8 cellular contexts compared by ENCODE assay signal in the genomic region with DNA sequence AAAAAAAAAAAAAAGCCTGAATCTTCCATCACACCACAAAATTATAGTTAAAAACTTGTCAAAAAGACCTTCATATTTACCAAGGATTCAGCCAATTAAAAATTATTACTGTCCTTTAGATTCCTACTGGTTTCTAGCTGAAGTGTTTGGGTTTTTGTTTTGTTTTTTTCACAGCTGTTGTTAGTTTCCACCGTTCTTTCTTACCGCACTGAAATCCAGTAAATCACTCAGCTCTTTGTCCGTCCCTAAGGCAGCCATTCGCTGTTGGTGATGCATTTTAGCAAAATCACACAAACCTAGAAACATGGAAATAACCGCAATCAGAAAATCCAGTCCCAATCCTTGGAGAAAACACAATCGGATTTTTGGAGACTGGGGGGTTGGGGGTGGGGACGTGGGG. TPM values are rescaled to one million over a fixed set of nuclear protein-coding genes. Genes with fewer than 3 reads are reported as not detected.
DNase-seq lines count a peak whose midpoint lies in the region; ATAC-seq and TF ChIP-seq lines count a peak whose summit lies in the region.

No MANE protein-coding gene starts in this region.

- H3K4me3 Mint-ChIP-seq in activated B cell treated with CpG ODN at 0.5 μM for 24 hours = peak overlapping the region; percentile 88
- H3K4me3 Mint-ChIP-seq in stimulated activated effector memory CD8-positive, alpha-beta T cell treated with anti-CD3 and anti-CD28 coated beads, Interleukin-12 subunit alpha, Interleukin-12 subunit beta, amount 100 ng/mL, for 72 hours = peak overlapping the region; percentile 59

- H3K36me3 ChIP-seq in right atrium auricular region = no peaks in the 10 kb centered on the region
- no peaks in the 10 kb centered on the region for H3K36me3 ChIP-seq in iPS DF 6.9 (ENCODE audit: control insufficient read depth, insufficient read depth, low read length)

- DNase-seq in right atrium auricular region (ENCODE audit: low spot score) (no peak), Right ventricle myocardium superior (no peak), activated B cell treated with CpG ODN at 0.5 μM for 24 hours (no peak), iPS DF 6.9 (ENCODE audit: low read depth, low spot score) (no peak)
- no peak for DNase-seq in stimulated activated effector memory CD8-positive, alpha-beta T cell treated with anti-CD3 and anti-CD28 coated beads, Interleukin-12 subunit alpha, Interleukin-12 subunit beta, amount 100 ng/mL, for 72 hours (ENCODE audit: low spot score in 2 of 2)
- DNase-seq in stimulated activated naive CD4-positive, alpha-beta T cell (lab: John Stamatoyannopoulos, UW) = no peak

- H3K9me3 Mint-ChIP-seq in activated B cell treated with CpG ODN at 0.5 μM for 24 hours = no peaks in the 10 kb centered on the region
- H3K9me3 Mint-ChIP-seq in stimulated activated effector memory CD8-positive, alpha-beta T cell treated with anti-CD3 and anti-CD28 coated beads, Interleukin-12 subunit alpha, Interleukin-12 subunit beta, amount 100 ng/mL, for 72 hours = peaks cover 2% of the 10 kb centered on the region

- peaks cover 39% of the 10 kb centered on the region for H3K4me1 Mint-ChIP-seq in activated B cell treated with CpG ODN at 0.5 μM for 24 hours
- peaks cover 7% of the 10 kb centered on the region for H3K4me1 Mint-ChIP-seq in stimulated activated effector memory CD8-positive, alpha-beta T cell treated with anti-CD3 and anti-CD28 coated beads, Interleukin-12 subunit alpha, Interleukin-12 subunit beta, amount 100 ng/mL, for 72 hours

- H3K27ac ChIP-seq in right atrium auricular region (peak overlapping the region; percentile 84 to 88), iPS DF 6.9 (ENCODE audit: low read length) (no peak overlapping the region)

- H3K27me3 ChIP-seq in right atrium auricular region (no peaks in the 10 kb centered on the region), iPS DF 6.9 (ENCODE audit: control insufficient read depth, insufficient read depth, low read length) (no peaks in the 10 kb centered on the region)

- no CpG with 5 or more reads among the region's 7 CpGs for WGBS in iPS DF 6.9 (ENCODE audit: insufficient coverage, insufficient read length)

- CTCF ChIA-PET in activated B cell treated with CpG ODN at 0.5 μM for 24 hours (lab: Charles Lee) = interaction anchor here (0.6 to 0.9 kb wide), 2 partner anchors 481 to 728 kb away, joined by 3 read pairs; no protein-coding TSS in a partner anchor

- H3K4me3 ChIP-seq in right atrium auricular region = peak overlapping the region; percentile 72 to 77
- peak overlapping the region; percentile 52; the same call in 1 of the 2 replicates for H3K4me3 ChIP-seq in iPS DF 6.9 (ENCODE audit: low read length)

- H3K36me3 Mint-ChIP-seq in activated B cell treated with CpG ODN at 0.5 μM for 24 hours (ENCODE audit: low read depth) = peaks cover 14% of the 10 kb centered on the region
- H3K36me3 Mint-ChIP-seq in stimulated activated effector memory CD8-positive, alpha-beta T cell treated with anti-CD3 and anti-CD28 coated beads, Interleukin-12 subunit alpha, Interleukin-12 subunit beta, amount 100 ng/mL, for 72 hours = no peaks in the 10 kb centered on the region

- H3K27me3 Mint-ChIP-seq in activated B cell treated with CpG ODN at 0.5 μM for 24 hours = peaks cover 6% of the 10 kb centered on the region

- H3K9me3 ChIP-seq in right atrium auricular region = no peaks in the 10 kb centered on the region
- H3K9me3 ChIP-seq in iPS DF 6.9 (ENCODE audit: control insufficient read depth, insufficient read depth, low read length) = no peaks in the 10 kb centered on the region

- H3K4me1 ChIP-seq in right atrium auricular region (peaks cover 0 to 7% of the 10 kb centered on the region in 2 donors), iPS DF 6.9 (ENCODE audit: control insufficient read depth, insufficient read depth, low read length) (no peaks in the 10 kb centered on the region)

- peak overlapping the region; percentile 65 for H3K27ac Mint-ChIP-seq in activated B cell treated with CpG ODN at 0.5 μM for 24 hours
- H3K27ac Mint-ChIP-seq in stimulated activated effector memory CD8-positive, alpha-beta T cell treated with anti-CD3 and anti-CD28 coated beads, Interleukin-12 subunit alpha, Interleukin-12 subunit beta, amount 100 ng/mL, for 72 hours = no peak overlapping the region

- ATAC-seq in Right ventricle myocardium superior (ENCODE audit: poor library complexity) (no peak), activated B cell treated with CpG ODN at 0.5 μM for 24 hours (ENCODE audit: low read depth) (no peak), GM21360 (IDR thresholded peaks at IDR 0.05; ENCODE audit: unreplicated experiment) (no peak), GM18861 (IDR thresholded peaks at IDR 0.05; ENCODE audit: unreplicated experiment) (no peak)
- no peak for ATAC-seq in stimulated activated effector memory CD8-positive, alpha-beta T cell treated with anti-CD3 and anti-CD28 coated beads, Interleukin-12 subunit alpha, Interleukin-12 subunit beta, amount 100 ng/mL, for 72 hours

- intact Hi-C loops in Right ventricle myocardium superior (cut with DNase I) = loop anchor here (5.0 to 10.0 kb wide), 4 partner anchors 72 to 262 kb away; no protein-coding TSS in a partner anchor
- intact Hi-C loops in activated B cell treated with CpG ODN at 0.5 μM for 24 hours (cut with micrococcal nuclease) = loop anchor here (1.0 to 5.0 kb wide), 8 partner anchors 81 to 1065 kb away; a partner anchor contains a TSS

- POLR2A ChIA-PET in activated B cell treated with CpG ODN at 0.5 μM for 24 hours (lab: Charles Lee) = interaction anchor here (0.6 to 2.0 kb wide), 19 partner anchors 7 to 1063 kb away, joined by 3 to 23 read pairs (median 5); no protein-coding TSS in a partner anchor

- TF ChIP-seq CTCF in right atrium auricular region (IDR thresholded peaks at IDR 0.05) = no peak
- no peak for TF ChIP-seq CTCF in activated B cell treated with CpG ODN at 0.5 μM for 24 hours (IDR thresholded peaks at IDR 0.05)

RNA-seq across cellular contexts. Expression of a gene that starts 1.2 kb away (rescaled TPM):
- total RNA-seq in right atrium auricular region (10 to 100 TPM; 57.7 to 66.3 TPM), Right ventricle myocardium superior (59.5 TPM), activated B cell treated with CpG ODN at 0.5 μM for 24 hours (230 and 270 TPM in 2 replicates)
